Comparison of ENCODE assay signal across 32 cellular contexts in the genomic region with DNA sequence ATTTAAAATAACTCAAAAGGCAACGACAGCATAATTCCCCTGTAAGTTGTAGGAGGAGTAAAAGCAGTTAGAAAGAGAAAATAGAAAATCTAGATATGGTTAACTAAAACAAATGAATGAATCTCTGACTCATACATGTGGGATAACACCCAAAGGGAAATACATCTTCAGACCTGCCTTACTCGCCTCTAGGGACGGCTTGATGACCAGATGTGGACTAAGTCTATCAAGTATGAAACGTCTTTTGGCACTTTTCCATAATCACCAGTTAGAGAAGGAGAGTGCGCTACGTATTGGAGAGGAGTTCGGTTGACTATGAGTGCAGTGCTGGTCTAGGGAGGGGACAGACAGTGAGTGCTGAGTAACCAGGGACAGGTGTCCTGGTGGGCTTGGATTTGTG.
"Had no signal": no experiment of that assay in that cellular context is flagged by ENCODE, and none has a peak within 500 bp of the region (broad histone marks: within the 10 kb centered on the region; RNA-seq: fewer than 3 reads in every experiment).

No MANE protein-coding gene starts in this region.

- H3K27me3 Mint-ChIP-seq: stimulated activated memory B cell treated with anti-CD40 and anti-IgM and Interleukin-4, amounts not matched to agents 10 μg/mL and 1 μg/mL and 100 μg/mL, for 72 hours had no signal

- DNase-seq: colonic mucosa; effector CD8-positive, alpha-beta T cell; endodermal cell; head of caudate nucleus; mesenchymal stem cell; mucosa of descending colon; naive B cell; stimulated activated CD4-positive, alpha-beta T cell treated with anti-CD3 and anti-CD28 coated beads, Interleukin-12 subunit alpha, Interleukin-12 subunit beta, amount 100 ng/mL, for 4 hours; stimulated activated CD4-positive, alpha-beta T cell treated with anti-CD3 and anti-CD28 coated beads, Interleukin-1b, Interleukin-23, amount 100 ng/mL, for 48 hours; stimulated activated CD4-positive, alpha-beta T cell treated with anti-CD3 and anti-CD28 coated beads, Interleukin-4, amount 100 ng/mL, for 4 hours; stimulated activated naive CD8-positive, alpha-beta T cell treated with anti-CD3 and anti-CD28 coated beads, Interleukin-15, Interleukin-2, amounts not matched to agents 100 U/mL and 50 U/mL, for 24 hours; substantia nigra; upper lobe of right lung; uterus had no signal

- H3K36me3 Mint-ChIP-seq: mesothelial cell of epicardium; naive B cell; natural killer cell treated with Interleukin-12 subunit alpha and Interleukin-12 subunit beta and Interleukin-15 and Interleukin-18, amount 100 ng/mL, for 72 hours; stimulated activated memory B cell treated with anti-CD40 and anti-IgM and Interleukin-4, amounts not matched to agents 10 μg/mL and 1 μg/mL and 100 μg/mL, for 72 hours had no signal

- H3K4me3 Mint-ChIP-seq: dendritic cell treated with granulocyte-macrophage colony-stimulating factor and Interleukin-4, amounts not matched to agents 40 ng/mL and 50 ng/mL, for 4 days; endodermal cell; mesothelial cell of epicardium; natural killer cell treated with Interleukin-12 subunit alpha and Interleukin-12 subunit beta and Interleukin-15 and Interleukin-18, amount 100 ng/mL, for 72 hours; neural crest cell; stimulated activated memory B cell treated with anti-CD40 and anti-IgM and Interleukin-4, amounts not matched to agents 10 μg/mL and 1 μg/mL and 100 μg/mL, for 72 hours had no signal

- H3K36me3 ChIP-seq: colonic mucosa, esophagus muscularis mucosa, neutrophil, prostate gland, right atrium auricular region, thoracic aorta, tibial nerve, upper lobe of right lung, uterus had no signal

- H3K79me2 ChIP-seq: parathyroid adenoma had no signal

- H3K27ac ChIP-seq: colonic mucosa, esophagus muscularis mucosa, neutrophil, parathyroid adenoma, prostate gland, right atrium auricular region, thoracic aorta, tibial nerve, upper lobe of right lung, uterus had no signal

- H3K4me1 Mint-ChIP-seq: mesothelial cell of epicardium; naive B cell; stimulated activated memory B cell treated with anti-CD40 and anti-IgM and Interleukin-4, amounts not matched to agents 10 μg/mL and 1 μg/mL and 100 μg/mL, for 72 hours had no signal

- H3K27me3 ChIP-seq: colonic mucosa, right atrium auricular region, uterus had no signal

- H3K4me2 ChIP-seq: smooth muscle cell had no signal

- H3K4me3 ChIP-seq: colonic mucosa, esophagus muscularis mucosa, lung, mucosa of descending colon, prostate gland, right atrium auricular region, smooth muscle cell, thoracic aorta, tibial nerve, upper lobe of right lung, uterus had no signal

- ATAC-seq: left lobe of liver; mucosa of descending colon; sciatic nerve; stimulated activated memory B cell treated with anti-CD40 and anti-IgM and Interleukin-4, amounts not matched to agents 10 μg/mL and 1 μg/mL and 100 μg/mL, for 72 hours; stimulated activated naive CD8-positive, alpha-beta T cell treated with anti-CD3 and anti-CD28 coated beads, Interleukin-15, Interleukin-2, amounts not matched to agents 100 U/mL and 50 U/mL, for 24 hours; upper lobe of right lung had no signal

- H3K9me3 ChIP-seq: colonic mucosa, esophagus muscularis mucosa, mucosa of descending colon, neutrophil, prostate gland, right atrium auricular region, thoracic aorta, tibial nerve, upper lobe of right lung, uterus had no signal

- H3K9me3 Mint-ChIP-seq: dendritic cell treated with granulocyte-macrophage colony-stimulating factor and Interleukin-4, amounts not matched to agents 40 ng/mL and 50 ng/mL, for 4 days; endodermal cell; mesothelial cell of epicardium; natural killer cell treated with Interleukin-12 subunit alpha and Interleukin-12 subunit beta and Interleukin-15 and Interleukin-18, amount 100 ng/mL, for 72 hours; neural crest cell; stimulated activated memory B cell treated with anti-CD40 and anti-IgM and Interleukin-4, amounts not matched to agents 10 μg/mL and 1 μg/mL and 100 μg/mL, for 72 hours had no signal

- H2AFZ ChIP-seq: parathyroid adenoma had no signal

- H3K4me1 ChIP-seq: colonic mucosa, esophagus muscularis mucosa, parathyroid adenoma, prostate gland, right atrium auricular region, tibial nerve, upper lobe of right lung, uterus had no signal

- H3K9ac ChIP-seq: parathyroid adenoma had no signal

- FAIRE-seq: frontal cortex, keratinocyte had no signal

- H3K27ac Mint-ChIP-seq: dendritic cell treated with granulocyte-macrophage colony-stimulating factor and Interleukin-4, amounts not matched to agents 40 ng/mL and 50 ng/mL, for 4 days; endodermal cell; mesothelial cell of epicardium; natural killer cell treated with Interleukin-12 subunit alpha and Interleukin-12 subunit beta and Interleukin-15 and Interleukin-18, amount 100 ng/mL, for 72 hours; stimulated activated memory B cell treated with anti-CD40 and anti-IgM and Interleukin-4, amounts not matched to agents 10 μg/mL and 1 μg/mL and 100 μg/mL, for 72 hours had no signal
